ENCODE assay signal across 27 cellular contexts in the genomic region with DNA sequence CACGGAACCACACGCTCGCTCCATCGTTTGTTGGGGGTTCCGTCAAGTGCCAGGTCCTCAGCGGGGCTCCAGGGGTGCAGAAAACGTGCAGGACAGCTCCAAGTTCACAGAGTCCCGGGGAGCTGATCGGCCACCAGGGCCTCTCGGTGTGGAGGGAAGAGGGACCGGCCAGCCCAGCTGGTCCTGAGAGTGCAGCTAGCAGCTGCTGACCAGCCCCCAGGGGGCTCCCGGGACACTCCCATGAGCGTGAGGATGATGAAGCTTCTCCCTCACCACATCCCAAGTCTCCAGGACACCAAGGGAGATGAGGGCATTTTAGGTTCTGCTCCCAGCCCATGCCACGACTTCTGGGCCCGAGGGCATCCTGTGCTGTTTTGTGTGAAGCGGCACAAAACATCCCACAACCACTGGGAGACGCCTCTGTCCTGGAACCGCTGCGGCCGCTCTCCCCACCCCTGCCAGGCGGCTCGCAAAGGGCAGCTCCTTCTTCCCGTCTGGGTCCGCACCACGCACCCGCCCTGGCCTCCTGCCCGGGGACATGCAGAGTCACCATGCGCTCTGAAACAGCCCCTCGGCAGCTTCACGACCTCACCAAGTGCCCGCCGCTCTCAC.
"Had no signal": no experiment of that assay in that cellular context is flagged by ENCODE, and none has a peak within 500 bp of the region (broad histone marks: within the 10 kb centered on the region; RNA-seq: fewer than 3 reads in every experiment).

No MANE protein-coding gene starts in this region.

- H3K9me3 ChIP-seq: adrenal gland, ascending aorta, esophagus squamous epithelium, gastroesophageal sphincter, heart left ventricle, ovary, prostate gland, spleen, uterus had no signal

- DNase-seq: activated CD4-positive, alpha-beta T cell treated with anti-CD3 and anti-CD28 coated beads for 4 hours; activated CD4-positive, alpha-beta T cell treated with anti-CD3 and anti-CD28 coated beads, Interleukin-2, amount 50 U/mL, for 48 hours; activated CD4-positive, CD25-positive, alpha-beta regulatory T cell; activated CD8-positive, alpha-beta memory T cell treated with anti-CD3 and anti-CD28 coated beads, Interleukin-2, amount 50 U/mL, for 48 hours; activated naive CD4-positive, alpha-beta T cell; activated T-cell treated with anti-CD3 and anti-CD28 coated beads, Interleukin-2, amount 50 U/mL, for 4 hours; adrenal gland; effector memory CD4-positive, alpha-beta T cell; esophagus squamous epithelium; heart left ventricle; left colon; naive thymus-derived CD8-positive, alpha-beta T cell; ovary; spleen; stimulated activated CD4-positive, alpha-beta T cell treated with anti-CD3 and anti-CD28 coated beads, Interleukin-4, amount 100 ng/mL, for 1 hour; stimulated activated naive CD4-positive, alpha-beta T cell; T1000; uterus had no signal

- H3K4me1 Mint-ChIP-seq: central memory CD8-positive, alpha-beta T cell had no signal

- FAIRE-seq: colon, endothelial cell of umbilical vein had no signal

- H3K4me3 ChIP-seq: adrenal gland, ascending aorta, neural progenitor cell, ovary, prostate gland, spleen, uterus had no signal

- H3K9ac ChIP-seq: neural progenitor cell had no signal

- H3K27ac Mint-ChIP-seq: activated naive CD8-positive, alpha-beta T cell; activated T-helper 2 cell treated with anti-CD3 and anti-CD28 coated beads, Interferon-gamma antibody, Interleukin-2, Interleukin-4, amounts not matched to agents 10 μg/mL and 5 μg/mL and 100 μg/mL, durations not matched to agents 14 hours and 24 hours and 36 hours; naive thymus-derived CD8-positive, alpha-beta T cell; neural progenitor cell had no signal

- H3K4me2 ChIP-seq: neural progenitor cell had no signal

- H3K27me3 ChIP-seq: ascending aorta, ovary, uterus had no signal

- H3K4me3 Mint-ChIP-seq: activated naive CD8-positive, alpha-beta T cell; activated T-cell treated with anti-CD3 and anti-CD28 coated beads, Interleukin-2, amount 50 U/mL, for 4 hours; central memory CD8-positive, alpha-beta T cell; naive thymus-derived CD8-positive, alpha-beta T cell; neural progenitor cell had no signal

- H3K9me3 Mint-ChIP-seq: activated T-cell treated with anti-CD3 and anti-CD28 coated beads, Interleukin-2, amount 50 U/mL, for 4 hours; activated T-helper 2 cell treated with anti-CD3 and anti-CD28 coated beads, Interferon-gamma antibody, Interleukin-2, Interleukin-4, amounts not matched to agents 10 μg/mL and 5 μg/mL and 100 μg/mL, durations not matched to agents 14 hours and 24 hours and 36 hours; central memory CD8-positive, alpha-beta T cell had no signal

- H2AFZ ChIP-seq: neural progenitor cell had no signal

- H3K27ac ChIP-seq: adrenal gland, ascending aorta, neural progenitor cell, ovary, spleen had no signal

- H3K4me1 ChIP-seq: adrenal gland, ascending aorta, prostate gland, spleen, uterus had no signal

- H3K36me3 ChIP-seq: adrenal gland, ascending aorta, esophagus squamous epithelium, gastroesophageal sphincter, heart left ventricle, neural progenitor cell, ovary, prostate gland, spleen, uterus had no signal

- ATAC-seq: activated T-cell treated with anti-CD3 and anti-CD28 coated beads, Interleukin-2, amount 50 U/mL, for 4 hours; gastroesophageal sphincter; heart left ventricle; left colon; naive thymus-derived CD8-positive, alpha-beta T cell had no signal
